Comparison of ENCODE assay signal across 1 cellular context in the genomic region with DNA sequence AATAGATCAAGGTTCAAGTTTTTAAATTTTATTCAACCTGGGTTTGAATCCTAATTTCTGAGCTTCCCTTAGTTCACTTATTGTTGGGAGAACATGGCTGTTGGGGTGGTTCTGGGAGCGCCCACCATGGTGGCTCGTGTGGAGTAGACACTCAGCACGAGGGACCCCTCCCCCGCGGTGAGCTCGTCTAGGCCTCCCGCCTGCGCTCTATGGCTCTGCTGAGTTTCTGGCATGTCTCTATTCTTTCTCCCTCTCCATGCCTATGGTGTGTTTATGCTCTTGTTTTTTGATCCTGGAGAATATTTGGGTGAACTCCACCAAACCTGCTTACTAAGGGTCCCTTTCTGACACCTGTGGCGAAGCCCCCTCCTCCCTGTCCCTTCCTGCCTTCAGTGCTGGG.
TF ChIP-seq lines count a peak whose summit lies in the region.

No MANE protein-coding gene starts in this region.

TF ChIP-seq in GM23338, 12 proteins besides CTCF, POLR2A, EP300 and RAD21 (continued from another document):
- TF ChIP-seq, protein P1, sequence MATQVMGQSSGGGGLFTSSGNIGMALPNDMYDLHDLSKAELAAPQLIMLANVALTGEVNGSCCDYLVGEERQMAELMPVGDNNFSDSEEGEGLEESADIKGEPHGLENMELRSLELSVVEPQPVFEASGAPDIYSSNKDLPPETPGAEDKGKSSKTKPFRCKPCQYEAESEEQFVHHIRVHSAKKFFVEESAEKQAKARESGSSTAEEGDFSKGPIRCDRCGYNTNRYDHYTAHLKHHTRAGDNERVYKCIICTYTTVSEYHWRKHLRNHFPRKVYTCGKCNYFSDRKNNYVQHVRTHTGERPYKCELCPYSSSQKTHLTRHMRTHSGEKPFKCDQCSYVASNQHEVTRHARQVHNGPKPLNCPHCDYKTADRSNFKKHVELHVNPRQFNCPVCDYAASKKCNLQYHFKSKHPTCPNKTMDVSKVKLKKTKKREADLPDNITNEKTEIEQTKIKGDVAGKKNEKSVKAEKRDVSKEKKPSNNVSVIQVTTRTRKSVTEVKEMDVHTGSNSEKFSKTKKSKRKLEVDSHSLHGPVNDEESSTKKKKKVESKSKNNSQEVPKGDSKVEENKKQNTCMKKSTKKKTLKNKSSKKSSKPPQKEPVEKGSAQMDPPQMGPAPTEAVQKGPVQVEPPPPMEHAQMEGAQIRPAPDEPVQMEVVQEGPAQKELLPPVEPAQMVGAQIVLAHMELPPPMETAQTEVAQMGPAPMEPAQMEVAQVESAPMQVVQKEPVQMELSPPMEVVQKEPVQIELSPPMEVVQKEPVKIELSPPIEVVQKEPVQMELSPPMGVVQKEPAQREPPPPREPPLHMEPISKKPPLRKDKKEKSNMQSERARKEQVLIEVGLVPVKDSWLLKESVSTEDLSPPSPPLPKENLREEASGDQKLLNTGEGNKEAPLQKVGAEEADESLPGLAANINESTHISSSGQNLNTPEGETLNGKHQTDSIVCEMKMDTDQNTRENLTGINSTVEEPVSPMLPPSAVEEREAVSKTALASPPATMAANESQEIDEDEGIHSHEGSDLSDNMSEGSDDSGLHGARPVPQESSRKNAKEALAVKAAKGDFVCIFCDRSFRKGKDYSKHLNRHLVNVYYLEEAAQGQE (IDR thresholded peaks at IDR 0.05; ENCODE audit: unreplicated experiment) = no peak
